ENCODE assay signal across 1 cellular context in genomic region chr21:45678790-45679189, GRCh38. TPM values are rescaled to one million over a fixed set of nuclear protein-coding genes. Genes with fewer than 3 reads are reported as not detected.
"Had no signal": no experiment of that assay in that cellular context is flagged by ENCODE, and none has a peak within 500 bp of the region (broad histone marks: within the 10 kb centered on the region; RNA-seq: fewer than 3 reads in every experiment).

No MANE protein-coding gene starts in this region.

RNA-seq across cellular contexts. Expression of gene PCBP3, which starts 35.3 kb away (rescaled TPM):
- total RNA-seq: lung microvascular endothelial cell had no signal
